Comparison of ENCODE assay signal across 19 cellular contexts in the genomic region with DNA sequence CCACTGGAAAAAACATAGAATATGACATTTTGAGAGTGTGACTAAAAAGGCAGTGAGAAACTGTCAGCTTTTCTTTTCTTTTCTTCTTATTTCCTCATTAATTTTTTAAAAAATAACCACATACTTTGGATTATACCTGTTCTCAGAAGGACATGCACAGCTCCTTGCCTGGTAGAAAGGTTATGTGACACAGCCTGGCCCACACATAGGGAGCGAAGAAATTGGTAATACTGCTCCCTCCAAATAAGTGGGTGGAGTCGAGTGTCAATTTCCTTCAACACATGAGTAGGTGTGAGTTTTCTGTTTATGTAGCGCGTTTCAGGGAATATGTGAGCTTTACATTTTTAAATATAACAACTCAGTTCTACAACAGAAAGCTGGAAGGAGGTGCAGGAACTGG.
"Had no signal": no experiment of that assay in that cellular context is flagged by ENCODE, and none has a peak within 500 bp of the region (broad histone marks: within the 10 kb centered on the region; RNA-seq: fewer than 3 reads in every experiment).

No MANE protein-coding gene starts in this region.

- ATAC-seq: foreskin keratinocyte, gastroesophageal sphincter, heart left ventricle, left cardiac atrium, left lung, left ventricle myocardium superior, lower lobe of right lung, mucosa of descending colon had no signal

- H3K27ac ChIP-seq: coronary artery, esophagus muscularis mucosa, foreskin keratinocyte, gastroesophageal sphincter, heart left ventricle, left lung, lower lobe of right lung had no signal

- H3K27ac Mint-ChIP-seq: immature natural killer cell, mesothelial cell of epicardium had no signal

- H3K4me2 ChIP-seq: hepatocyte had no signal

- H3K9me3 ChIP-seq: esophagus muscularis mucosa, gastroesophageal sphincter, heart left ventricle, left lung, lower lobe of right lung, mucosa of descending colon had no signal

- H3K9me3 Mint-ChIP-seq: immature natural killer cell, mesothelial cell of epicardium had no signal

- H3K79me2 ChIP-seq: hepatocyte had no signal

- H3K4me1 ChIP-seq: foreskin keratinocyte, left lung had no signal

- H3K36me3 Mint-ChIP-seq: immature natural killer cell had no signal

- H3K4me3 ChIP-seq: coronary artery, dorsolateral prefrontal cortex, esophagus muscularis mucosa, gastroesophageal sphincter, heart left ventricle, hepatocyte, left lung, lower lobe of right lung, mucosa of descending colon had no signal

- H3K36me3 ChIP-seq: left lung, lower lobe of right lung had no signal

- H3K27me3 ChIP-seq: dorsolateral prefrontal cortex, esophagus muscularis mucosa, foreskin keratinocyte, heart left ventricle, hepatocyte, left lung had no signal

- H2AFZ ChIP-seq: hepatocyte had no signal

- DNase-seq: dermis blood vessel endothelial cell; effector CD4-positive, alpha-beta T cell; effector memory CD4-positive, alpha-beta T cell; foreskin keratinocyte; heart left ventricle; hypothalamus; immature natural killer cell; left cardiac atrium; left lung; left ventricle myocardium superior; lower lobe of right lung; mesenchymal stem cell; mucosa of descending colon had no signal

- H3K4me3 Mint-ChIP-seq: immature natural killer cell, mesothelial cell of epicardium had no signal
